Comparison of ENCODE assay signal across 8 cellular contexts in the genomic region with DNA sequence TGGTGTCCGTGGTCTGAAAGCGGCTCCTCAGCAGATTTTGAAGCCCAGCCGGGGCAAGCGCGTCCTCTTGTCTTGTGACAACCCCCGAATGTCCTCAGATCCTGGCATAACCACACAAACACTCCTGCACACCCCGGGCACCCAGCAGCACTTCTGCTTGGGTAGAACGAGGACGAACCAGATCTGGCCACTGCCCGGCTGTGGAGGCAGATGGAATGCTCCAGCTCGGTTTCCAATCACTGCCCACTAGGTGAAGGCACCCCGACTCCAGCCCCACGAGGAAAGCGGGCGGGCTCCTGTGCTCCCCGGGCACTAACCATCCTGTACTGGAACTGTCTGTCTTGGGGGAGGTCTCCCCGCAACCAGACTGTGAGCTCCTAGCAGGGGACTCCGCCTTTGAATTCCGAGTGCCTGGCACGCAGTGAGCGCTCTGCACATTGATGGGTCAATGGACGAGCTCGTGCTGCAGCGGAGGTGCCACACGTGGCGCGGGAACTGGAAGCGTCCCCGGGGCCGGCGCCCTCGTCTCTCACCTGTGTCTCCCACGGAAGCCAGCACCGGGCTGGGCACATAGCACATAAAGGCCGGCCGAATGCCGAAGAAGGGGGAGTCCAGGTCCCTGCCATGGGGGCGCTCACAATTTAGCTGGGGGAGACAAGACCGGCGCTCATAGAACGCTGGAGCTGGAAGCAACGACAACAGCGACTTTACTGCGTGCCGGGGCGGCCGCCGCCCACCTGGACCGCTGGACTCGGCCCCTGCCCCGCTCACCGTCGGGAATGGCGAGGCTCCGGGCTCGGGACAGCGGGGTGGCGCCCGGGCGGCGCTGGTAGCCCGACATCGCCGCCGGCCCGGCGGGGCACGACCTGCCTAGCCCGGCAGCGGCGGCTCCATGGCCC. TPM values are rescaled to one million over a fixed set of nuclear protein-coding genes. Genes with fewer than 3 reads are reported as not detected.
A peak's percentile ranks its signal among the peaks of the same experiment; 100 is the strongest.
DNase-seq lines count a peak whose midpoint lies in the region; ATAC-seq and TF ChIP-seq lines count a peak whose summit lies in the region.

No MANE protein-coding gene starts in this region.

- intact Hi-C loops in Caco-2 (cut with micrococcal nuclease; ENCODE audit: unreplicated experiment) (no loop called here), dorsolateral prefrontal cortex (cut with DNase I) (loop anchor here (1.0 to 10.0 kb wide), 5 partner anchors 10 to 445 kb away; a partner anchor contains a TSS)

- H3K4me1 ChIP-seq in Caco-2 (peaks cover 12% of the 10 kb centered on the region), HUES48 (ENCODE audit: control insufficient read depth, insufficient read depth, low read length) (peaks cover 8% of the 10 kb centered on the region), lung (ENCODE audit: control insufficient read depth in 2 of 2, insufficient read depth in 2 of 2, low read length in 2 of 2) (peaks cover 0 to 8% of the 10 kb centered on the region in 2 donors)

- H3K36me3 ChIP-seq in Caco-2 (ENCODE audit: control insufficient read depth, insufficient read depth, low read length) = peaks cover 9% of the 10 kb centered on the region
- H3K36me3 ChIP-seq in HUES48 (ENCODE audit: control insufficient read depth, insufficient read depth, low read length) = peaks cover 66% of the 10 kb centered on the region
- H3K36me3 ChIP-seq in WERI-Rb-1 = peaks cover 59% of the 10 kb centered on the region
- H3K36me3 ChIP-seq in lung (ENCODE audit: control insufficient read depth in 2 of 2, insufficient read depth in 2 of 2, low read length in 2 of 2) = peaks cover under 1 to 37% of the 10 kb centered on the region in 2 donors

- CTCF ChIA-PET in Caco-2 (lab: Charles Lee) = interaction anchor here (1.0 to 1.2 kb wide), 3 partner anchors 9 to 58 kb away, joined by 3 to 7 read pairs (median 5); no protein-coding TSS in a partner anchor

- peak in 1 of 2 experiments; percentile 34 for DNase-seq in Caco-2
- no peak for DNase-seq in WERI-Rb-1
- peak in 4 of 10 donors; percentile 32 to 65 (median 48) for DNase-seq in dorsolateral prefrontal cortex
- DNase-seq in lung (ENCODE audit: low spot score) = no peak
- DNase-seq in stimulated activated naive CD8-positive, alpha-beta T cell treated with anti-CD3 and anti-CD28 coated beads, Interleukin-15, Interleukin-2, amounts not matched to agents 100 U/mL and 50 U/mL, for 24 hours = peak; percentile 49
- no peak for DNase-seq in NCI-H1694 treated with DMSO at 0.1 percent for 48 hours (lab: John Stamatoyannopoulos, UW)

- H3K9ac ChIP-seq in HUES48 (ENCODE audit: low read depth, low read length) = peak overlapping the region; percentile 83

- H3K27me3 Mint-ChIP-seq in Caco-2 (ENCODE audit: insufficient read depth, unreplicated experiment) = no peaks in the 10 kb centered on the region

- POLR2A ChIA-PET in Caco-2 (lab: Charles Lee) = interaction anchor here (1.3 to 1.4 kb wide), 2 partner anchors 9 to 47 kb away, joined by 3 to 4 read pairs; no protein-coding TSS in a partner anchor

- H3K27me3 ChIP-seq in Caco-2 (replicated peaks; ENCODE audit: control insufficient read depth, insufficient read depth, low read length) = no peaks in the 10 kb centered on the region
- H3K27me3 ChIP-seq in HUES48 (ENCODE audit: control insufficient read depth, insufficient read depth, low read length) = no peaks in the 10 kb centered on the region
- no peaks in the 10 kb centered on the region for H3K27me3 ChIP-seq in WERI-Rb-1 (ENCODE audit: insufficient read depth, low read depth, severe bottlenecking)
- no peaks in the 10 kb centered on the region for H3K27me3 ChIP-seq in dorsolateral prefrontal cortex
- H3K27me3 ChIP-seq in lung (ENCODE audit: control insufficient read depth, insufficient read depth) = no peaks in the 10 kb centered on the region

- peak overlapping the region; percentile 76 for H3K4me3 Mint-ChIP-seq in Caco-2 (ENCODE audit: unreplicated experiment)

- peak overlapping the region; percentile 81 for H3K4me3 ChIP-seq in Caco-2 (ENCODE audit: low read depth, low read length)
- H3K4me3 ChIP-seq in HUES48 (ENCODE audit: low read depth, low read length) = peak overlapping the region; percentile 96
- H3K4me3 ChIP-seq in WERI-Rb-1 (ENCODE audit: low read depth, low read length) = peak overlapping the region; percentile 71
- H3K4me3 ChIP-seq in dorsolateral prefrontal cortex = peak overlapping the region; percentile 44 to 100 (median 95)
- H3K4me3 ChIP-seq in lung = peak overlapping the region; percentile 82

- no peaks in the 10 kb centered on the region for H3K9me3 Mint-ChIP-seq in Caco-2 (ENCODE audit: unreplicated experiment)

- TSS peak; percentile 53 for BruUV-seq in Caco-2 (replicated peaks; lab: Mats Ljungman, UMichigan)

- TF ChIP-seq CTCF in Caco-2 (IDR thresholded peaks at IDR 0.05; ENCODE audit: insufficient read depth in 1 of 2, low read depth in 1 of 2, low read length in 1 of 2, severe bottlenecking in 1 of 2, unreplicated experiment in 1 of 2) (no peak), WERI-Rb-1 (IDR thresholded peaks at IDR 0.05; ENCODE audit: low read depth, low read length) (no peak), dorsolateral prefrontal cortex (IDR thresholded peaks at IDR 0.05 in 54 of 56, conservative IDR thresholded peaks at IDR 0.05 in 2 of 56; ENCODE audit: low read depth in 1 of 56, partially characterized antibody in 56 of 56) (no peak), lung (IDR thresholded peaks at IDR 0.05; ENCODE audit: control extremely low read depth, extremely low read depth) (no peak)

- H3K27ac Mint-ChIP-seq in Caco-2 (ENCODE audit: unreplicated experiment) = peak overlapping the region; percentile 85

- H3K4me1 Mint-ChIP-seq in Caco-2 (ENCODE audit: low read depth, unreplicated experiment) = peaks cover 16% of the 10 kb centered on the region

- WGBS in lung, 2 donors = 7 to 8% methylated on average over 58 to 71 of the region's 71 CpGs

- H3K36me3 Mint-ChIP-seq in Caco-2 (ENCODE audit: insufficient read depth, unreplicated experiment) = peaks cover 80% of the 10 kb centered on the region

- peak; percentile 26 for ATAC-seq in GM19463 (IDR thresholded peaks at IDR 0.05; ENCODE audit: unreplicated experiment)
- peak; percentile 5 for ATAC-seq in lung (ENCODE audit: insufficient read depth, low FRiP score)
- ATAC-seq in stimulated activated naive CD8-positive, alpha-beta T cell treated with anti-CD3 and anti-CD28 coated beads, Interleukin-15, Interleukin-2, amounts not matched to agents 100 U/mL and 50 U/mL, for 24 hours = peak; percentile 24

- H3K9me3 ChIP-seq in Caco-2 (no peaks in the 10 kb centered on the region), HUES48 (ENCODE audit: control insufficient read depth, insufficient read depth, low read length) (no peaks in the 10 kb centered on the region), WERI-Rb-1 (ENCODE audit: severe bottlenecking) (no peaks in the 10 kb centered on the region), lung (ENCODE audit: control insufficient read depth in 2 of 2, insufficient read depth in 1 of 2, low read length in 1 of 2) (no peaks in the 10 kb centered on the region)

- peak overlapping the region; percentile 60 for H3K27ac ChIP-seq in HUES48 (ENCODE audit: low read depth, low read length)
- peak overlapping the region; percentile 70 for H3K27ac ChIP-seq in WERI-Rb-1
- peak overlapping the region in 41 of 59 donors; percentile 0 to 89 (median 61) for H3K27ac ChIP-seq in dorsolateral prefrontal cortex
- H3K27ac ChIP-seq in lung (ENCODE audit: low read depth in 1 of 2, low read length in 1 of 2) = peak overlapping the region; percentile 69 to 76

RNA-seq across cellular contexts. Expression of a gene that starts 0.6 kb away (rescaled TPM):
- total RNA-seq in Caco-2 (2022) (85.2 and 92.6 TPM in 2 replicates), dorsolateral prefrontal cortex (10 to 100 TPM; 22.3 to 62.1 (median 38.0) TPM), lung (10 to 100 TPM; 25.5 to 48.4 TPM)
- polyA plus RNA-seq in lung = 10 to 100 TPM; 30.8 to 44.6 TPM

RNA-seq across cellular contexts. Expression of a gene that starts 0.7 kb away (rescaled TPM):
- 89.9 and 91.5 TPM in 2 replicates for total RNA-seq in Caco-2 (2022)
- total RNA-seq in dorsolateral prefrontal cortex = 10 to 100 TPM; 39.7 to 75.4 (median 53.0) TPM
- 10 to 100 TPM; 26.5 to 44.0 TPM for total RNA-seq in lung
- polyA plus RNA-seq in lung = 10 to 100 TPM; 36.9 to 46.7 TPM

RNA-seq across cellular contexts. Expression of a gene that starts 9.8 kb away (rescaled TPM):
- 15.3 and 17.2 TPM in 2 replicates for total RNA-seq in Caco-2 (2022)
- total RNA-seq in dorsolateral prefrontal cortex = 10 to 100 TPM in 119 of 120 experiments, 1 to 10 TPM in 1; 9.8 to 23.9 (median 14.4) TPM
- total RNA-seq in lung = 10 to 100 TPM; 12.3 to 12.4 TPM
- 1 to 10 TPM; 6.8 to 7.3 TPM for polyA plus RNA-seq in lung

RNA-seq across cellular contexts. Expression of a gene that starts 29.8 kb away (rescaled TPM):
- 18.6 and 20.0 TPM in 2 replicates for total RNA-seq in Caco-2 (2022)
- 10 to 100 TPM; 16.7 to 35.7 (median 23.5) TPM for total RNA-seq in dorsolateral prefrontal cortex
- total RNA-seq in lung = 10 to 100 TPM in 1 of 2 donors, 1 to 10 TPM in 1; 8.4 to 18.4 TPM
- 1 to 10 TPM; 7.2 to 8.7 TPM for polyA plus RNA-seq in lung

RNA-seq across cellular contexts. Expression of a gene that starts 36.3 kb away (rescaled TPM):
- total RNA-seq in Caco-2 (2022) (1.7 and 2.6 TPM in 2 replicates), dorsolateral prefrontal cortex (10 to 100 TPM in 8 of 120 experiments, 1 to 10 TPM in 112; 1.4 to 16.3 (median 5.4) TPM), lung (10 to 100 TPM in 1 of 2 donors, 1 to 10 TPM in 1; 3.8 to 15.2 TPM)
- polyA plus RNA-seq in lung = 10 to 100 TPM in 1 of 2 donors, 1 to 10 TPM in 1; 7.9 to 16.0 TPM
